In genomic region chr1:42183646-42184268, GRCh38 we compare ENCODE assay signal across 27 cellular contexts. TPM values are rescaled to one million over a fixed set of nuclear protein-coding genes. Genes with fewer than 3 reads are reported as not detected.
"Had no signal": no experiment of that assay in that cellular context is flagged by ENCODE, and none has a peak within 500 bp of the region (broad histone marks: within the 10 kb centered on the region; RNA-seq: fewer than 3 reads in every experiment).

No MANE protein-coding gene starts in this region.

- H3K9me3 ChIP-seq: heart left ventricle, spleen, stomach, thoracic aorta, transverse colon had no signal

- H3K4me1 ChIP-seq: transverse colon had no signal

- H3K27me3 Mint-ChIP-seq: natural killer cell treated with Interleukin-12 subunit alpha and Interleukin-12 subunit beta and Interleukin-15 and Interleukin-18, amount 100 ng/mL, for 72 hours had no signal

- H3K36me3 ChIP-seq: thoracic aorta had no signal

- DNase-seq: cortex of kidney; dorsolateral prefrontal cortex; effector CD8-positive, alpha-beta T cell; heart left ventricle; hippocampal formation; mammary epithelial cell; spleen; stimulated activated CD4-positive, alpha-beta T cell treated with anti-CD3 and anti-CD28 coated beads, Interleukin-2, amount 100 ng/mL, for 24 hours; stimulated activated CD4-positive, alpha-beta T cell treated with anti-CD3 and anti-CD28 coated beads, Interleukin-4, amount 100 ng/mL, for 4 hours; stimulated activated naive CD4-positive, alpha-beta T cell; stomach; substantia nigra; transverse colon had no signal

- H3K9me3 Mint-ChIP-seq: mesothelial cell of epicardium; natural killer cell treated with Interleukin-12 subunit alpha and Interleukin-12 subunit beta and Interleukin-15 and Interleukin-18, amount 100 ng/mL, for 72 hours had no signal

- H3K4me3 ChIP-seq: dorsolateral prefrontal cortex, heart left ventricle, spleen, stomach, thoracic aorta, transverse colon had no signal

- H3K4me3 Mint-ChIP-seq: mesothelial cell of epicardium; natural killer cell treated with Interleukin-12 subunit alpha and Interleukin-12 subunit beta and Interleukin-15 and Interleukin-18, amount 100 ng/mL, for 72 hours had no signal

- H3K27ac Mint-ChIP-seq: mesothelial cell of epicardium; natural killer cell treated with Interleukin-12 subunit alpha and Interleukin-12 subunit beta and Interleukin-15 and Interleukin-18, amount 100 ng/mL, for 72 hours had no signal

- H3K27me3 ChIP-seq: dorsolateral prefrontal cortex, heart left ventricle, spleen, stomach, transverse colon had no signal

- ATAC-seq: esophagus mucosa; heart left ventricle; left lobe of liver; natural killer cell treated with Interleukin-12 subunit alpha and Interleukin-12 subunit beta and Interleukin-15 and Interleukin-18, amount 100 ng/mL, for 72 hours; sciatic nerve had no signal

- H3K27ac ChIP-seq: dorsolateral prefrontal cortex, heart left ventricle, stomach, thoracic aorta, transverse colon had no signal

RNA-seq across cellular contexts. Expression of gene GUCA2A, which starts 19.2 kb away (rescaled TPM):
- total RNA-seq: dorsolateral prefrontal cortex; esophagus mucosa; fibroblast of lung; frontal cortex; glomerular endothelial cell; heart left ventricle; left lobe of liver; lower leg skin; mammary epithelial cell; mesothelial cell of epicardium; myocyte; natural killer cell treated with Interleukin-12 subunit alpha and Interleukin-12 subunit beta and Interleukin-15 and Interleukin-18, amount 100 ng/mL, for 72 hours; omental fat pad; pulmonary artery endothelial cell; sciatic nerve; skeletal muscle tissue; spleen; thoracic aorta had no signal
- polyA plus RNA-seq: fibroblast of lung, heart left ventricle, mammary epithelial cell, spleen, stomach had no signal

RNA-seq across cellular contexts. Expression of gene GUCA2B, which starts 30.5 kb away (rescaled TPM):
- total RNA-seq: dorsolateral prefrontal cortex; esophagus mucosa; fibroblast of lung; frontal cortex; glomerular endothelial cell; heart left ventricle; mammary epithelial cell; mesothelial cell of epicardium; myocyte; natural killer cell treated with Interleukin-12 subunit alpha and Interleukin-12 subunit beta and Interleukin-15 and Interleukin-18, amount 100 ng/mL, for 72 hours; omental fat pad; pulmonary artery endothelial cell; sciatic nerve; skeletal muscle tissue; spleen; thoracic aorta had no signal
- polyA plus RNA-seq: fibroblast of lung, heart left ventricle, mammary epithelial cell, spleen had no signal
